In genomic region chr9:115494958-115495690, GRCh38 we compare ENCODE assay signal across 17 cellular contexts.
DNase-seq lines count a peak whose midpoint lies in the region; ATAC-seq, FAIRE-seq and TF ChIP-seq lines count a peak whose summit lies in the region.
"Had no signal": no experiment of that assay in that cellular context is flagged by ENCODE, and none has a peak within 500 bp of the region (broad histone marks: within the 10 kb centered on the region; RNA-seq: fewer than 3 reads in every experiment).

No MANE protein-coding gene starts in this region.

- H3K9me3 ChIP-seq in keratinocyte (ENCODE audit: control insufficient read depth, low read depth, low read length) = no peaks in the 10 kb centered on the region
- H3K9me3 ChIP-seq in tibial artery = no peaks in the 10 kb centered on the region
- no peaks in the 10 kb centered on the region for H3K9me3 ChIP-seq in transverse colon
- H3K9me3 ChIP-seq: left ventricle myocardium inferior had no signal

- H4K20me1 ChIP-seq in keratinocyte (ENCODE audit: control insufficient read depth, extremely low read depth, insufficient read depth, low read length) = no peaks in the 10 kb centered on the region

- TF ChIP-seq POLR2A in transverse colon (IDR thresholded peaks at IDR 0.05) = no peak

- peak; percentile 26 for DNase-seq in NCI-H2171 treated with DMSO at 0.1 percent for 48 hours (lab: John Stamatoyannopoulos, UW)
- DNase-seq in NCI-H2171 (lab: John Stamatoyannopoulos, UW) = no peak
- peak; percentile 23 for DNase-seq in NCI-H82 treated with DMSO at 0.1 percent for 48 hours (lab: John Stamatoyannopoulos, UW; ENCODE audit: unreplicated experiment)
- no peak for DNase-seq in keratinocyte (ENCODE audit: low read depth, low spot score)
- no peak for DNase-seq in tibial artery
- DNase-seq in NCI-H187 treated with DMSO at 0.1 percent for 48 hours (lab: John Stamatoyannopoulos, UW) = no peak
- DNase-seq in transverse colon = no peak
- DNase-seq: activated CD4-positive, alpha-beta T cell treated with anti-CD3 and anti-CD28 coated beads for 1 hour; Kasumi-1; left ventricle myocardium inferior; naive thymus-derived CD8-positive, alpha-beta T cell; NCI-H2107; OCI-M1; retina; T-helper 1 cell had no signal

- in situ Hi-C loops in transverse colon (cut with MboI; ENCODE audit: low pct_ligation_motif_present in 1 of 4, low pct_unique_long_range_greater_than_20kb in 1 of 4, low sequenced_read_pairs in 3 of 4) = no loop called here

- H3K4me3 ChIP-seq in keratinocyte (ENCODE audit: control insufficient read depth in 2 of 3, extremely low read depth in 1 of 3, insufficient read depth in 2 of 3, low read depth in 1 of 3, low read length in 3 of 3) (no peak overlapping the region), tibial artery (no peak overlapping the region), transverse colon (no peak overlapping the region)
- H3K4me3 ChIP-seq: left ventricle myocardium inferior had no signal

- TF ChIP-seq CTCF in keratinocyte (optimal IDR thresholded peaks at IDR 0.05 in 1 of 3, IDR thresholded peaks at IDR 0.05 in 1 of 3, conservative IDR thresholded peaks at IDR 0.05 in 1 of 3; ENCODE audit: extremely low read depth in 1 of 3, insufficient read depth in 2 of 3, low read length in 3 of 3) (no peak), tibial artery (IDR thresholded peaks at IDR 0.05) (no peak), transverse colon (IDR thresholded peaks at IDR 0.05) (no peak)

- no peaks in the 10 kb centered on the region for H3K9me1 ChIP-seq in keratinocyte (ENCODE audit: control insufficient read depth, extremely low read depth, insufficient read depth, low read length)

- intact Hi-C loops in tibial artery (cut with DNase I; ENCODE audit: low total_unique reads) (loop anchor here (10.0 kb wide), 1 partner anchor 100 kb away; no protein-coding TSS in a partner anchor), transverse colon (cut with DNase I; ENCODE audit: low total_unique reads) (no loop called here)

- no peak overlapping the region for H3K4me2 ChIP-seq in keratinocyte (ENCODE audit: control insufficient read depth, extremely low read depth, insufficient read depth, low read depth, low read length)

- no peak overlapping the region for H3K27ac ChIP-seq in keratinocyte (ENCODE audit: control insufficient read depth, insufficient read depth, low read length)
- peak overlapping the region; percentile 80 to 86 for H3K27ac ChIP-seq in tibial artery
- no peak overlapping the region for H3K27ac ChIP-seq in transverse colon
- H3K27ac ChIP-seq: HL-60, left ventricle myocardium inferior had no signal

- peaks cover 3% of the 10 kb centered on the region for H3K4me1 ChIP-seq in keratinocyte (ENCODE audit: control insufficient read depth, extremely low read depth, insufficient read depth, low read length)
- peaks cover 0 to 58% (median 20%) of the 10 kb centered on the region in 4 donors for H3K4me1 ChIP-seq in tibial artery
- H3K4me1 ChIP-seq in transverse colon = peaks cover 0 to 13% (median 0%) of the 10 kb centered on the region in 4 donors
- H3K4me1 ChIP-seq: left ventricle myocardium inferior had no signal

- no peak for ATAC-seq in GM21786 (IDR thresholded peaks at IDR 0.05; ENCODE audit: unreplicated experiment)
- ATAC-seq: naive thymus-derived CD8-positive, alpha-beta T cell had no signal

- no peak for TF ChIP-seq EP300 in transverse colon (IDR thresholded peaks at IDR 0.05; ENCODE audit: low read depth)

- no peak overlapping the region for H3K9ac ChIP-seq in keratinocyte (ENCODE audit: control insufficient read depth, extremely low read depth, insufficient read depth, low read length)

- FAIRE-seq in keratinocyte (lab: Jason Lieb, UNC) = peak; percentile 17

- no peaks in the 10 kb centered on the region for H3K27me3 ChIP-seq in keratinocyte (ENCODE audit: control insufficient read depth, extremely low read depth, insufficient read depth, low read length)
- no peaks in the 10 kb centered on the region for H3K27me3 ChIP-seq in tibial artery
- H3K27me3 ChIP-seq in transverse colon = no peaks in the 10 kb centered on the region

- H3K79me2 ChIP-seq in keratinocyte (ENCODE audit: control insufficient read depth, insufficient read depth, low read length) = no peaks in the 10 kb centered on the region

- no peak overlapping the region for H2AFZ ChIP-seq in keratinocyte (ENCODE audit: control insufficient read depth, low read length)

- dilution Hi-C loops in keratinocyte (cut with MboI; ENCODE audit: extremely low pct_ligation_motif_present, low sequenced_read_pairs) = no loop called here

- 24 to 38% methylated on average over 5 to 6 of the region's 7 CpGs for WGBS in transverse colon (ENCODE audit: low coverage in 1 of 2), 2 donors

- H3K36me3 ChIP-seq in keratinocyte (ENCODE audit: control insufficient read depth in 2 of 2, extremely low read depth in 1 of 2, insufficient read depth in 2 of 2, low read length in 2 of 2) (no peaks in the 10 kb centered on the region), tibial artery (no peaks in the 10 kb centered on the region), transverse colon (no peaks in the 10 kb centered on the region)
- H3K36me3 ChIP-seq: left ventricle myocardium inferior had no signal

Comparison
In these comparisons a context has a peak if more than half of its experiments do, and no peak if none do; other contexts are left out.
1. DNase-seq: peak in NCI-H2171 treated with DMSO at 0.1 percent for 48 hours (single experiment) and NCI-H82 treated with DMSO at 0.1 percent for 48 hours (single experiment); none in NCI-H2171 (single experiment), keratinocyte (single experiment), tibial artery (0 of 2), NCI-H187 treated with DMSO at 0.1 percent for 48 hours (single experiment) and transverse colon (single experiment).
2. H3K27ac ChIP-seq: peak in tibial artery (2 of 2); none in keratinocyte (single experiment) and transverse colon (0 of 4).